In genomic region chr9:129221233-129221632, GRCh38 we compare ENCODE assay signal across 11 cellular contexts. TPM values are rescaled to one million over a fixed set of nuclear protein-coding genes. Genes with fewer than 3 reads are reported as not detected.
DNase-seq lines count a peak whose midpoint lies in the region; ATAC-seq and TF ChIP-seq lines count a peak whose summit lies in the region.
"Had no signal": no experiment of that assay in that cellular context is flagged by ENCODE, and none has a peak within 500 bp of the region (broad histone marks: within the 10 kb centered on the region; RNA-seq: fewer than 3 reads in every experiment).

No MANE protein-coding gene starts in this region.

- H3K9ac ChIP-seq in KMS-11 = peak overlapping the region; percentile 52

- no peaks in the 10 kb centered on the region for H3K27me3 ChIP-seq in KMS-11 (ENCODE audit: insufficient read depth, low read depth)
- H3K27me3 ChIP-seq: right lobe of liver, testis had no signal

- CTCF ChIA-PET in activated CD4-positive, alpha-beta memory T cell treated with anti-CD3 and anti-CD28 coated beads, Interleukin-2, amount 10 ng/mL, durations not matched to agents 7 days and 5 days (lab: Charles Lee) = interaction anchor here (0.6 to 2.7 kb wide), 8 partner anchors 17 to 403 kb away, joined by 3 to 12 read pairs (median 4); partner anchors contain the start of gene IER5L
- CTCF ChIA-PET in activated CD4-positive, alpha-beta memory T cell treated with anti-CD3 and anti-CD28 coated beads for 36 hours (lab: Charles Lee) = interaction anchor here (0.6 kb wide), 1 partner anchor 78 kb away, joined by 3 read pairs; no protein-coding TSS in a partner anchor

- peak overlapping the region; percentile 55 for H2AFZ ChIP-seq in KMS-11 (ENCODE audit: low read depth)

- POLR2A ChIA-PET in activated CD4-positive, alpha-beta memory T cell treated with anti-CD3 and anti-CD28 coated beads, Interleukin-2, amount 10 ng/mL, durations not matched to agents 7 days and 5 days (lab: Charles Lee) = interaction anchor here (0.6 to 2.5 kb wide), 7 partner anchors 15 to 340 kb away, joined by 3 to 8 read pairs (median 3); partner anchors contain the start of genes IER5L and KYAT1
- POLR2A ChIA-PET in activated CD4-positive, alpha-beta memory T cell treated with anti-CD3 and anti-CD28 coated beads for 36 hours (lab: Charles Lee) = no interaction called here

- H3K36me3 ChIP-seq in KMS-11 (ENCODE audit: insufficient read depth) = no peaks in the 10 kb centered on the region
- H3K36me3 ChIP-seq: right lobe of liver had no signal

- peak; percentile 51 for DNase-seq in activated CD4-positive, alpha-beta memory T cell treated with anti-CD3 and anti-CD28 coated beads, Interleukin-2, amount 10 ng/mL, durations not matched to agents 7 days and 5 days
- DNase-seq in activated CD4-positive, alpha-beta memory T cell treated with anti-CD3 and anti-CD28 coated beads for 36 hours = no peak
- DNase-seq in NCI-H2107 (lab: John Stamatoyannopoulos, UW) (no peak), hippocampal formation (lab: John Stamatoyannopoulos, UW) (no peak)
- DNase-seq: right lobe of liver, testis had no signal

- H3K4me2 ChIP-seq in KMS-11 = peak overlapping the region; percentile 98

- peak; percentile 52 for ATAC-seq in activated T-helper 17 cell treated with anti-CD3 and anti-CD28 coated beads, Interleukin-2, amount 50 U/mL, for 72 hours (replicated peaks)
- peak; percentile 86 for ATAC-seq in stimulated activated memory B cell treated with anti-CD40 and anti-IgM and Interleukin-4, amounts not matched to agents 10 μg/mL and 1 μg/mL and 100 μg/mL, for 72 hours
- ATAC-seq in HG02678 (IDR thresholded peaks at IDR 0.05; ENCODE audit: unreplicated experiment) = no peak

- H3K27ac ChIP-seq in KMS-11 = peak overlapping the region; percentile 81
- H3K27ac ChIP-seq: right lobe of liver, testis had no signal

- no peak overlapping the region for H3K27ac Mint-ChIP-seq in activated CD4-positive, alpha-beta memory T cell treated with anti-CD3 and anti-CD28 coated beads, Interleukin-2, amount 10 ng/mL, durations not matched to agents 7 days and 5 days
- H3K27ac Mint-ChIP-seq in activated CD4-positive, alpha-beta memory T cell treated with anti-CD3 and anti-CD28 coated beads for 36 hours = no peak overlapping the region
- H3K27ac Mint-ChIP-seq in activated T-helper 17 cell treated with anti-CD3 and anti-CD28 coated beads, Interleukin-2, amount 50 U/mL, for 72 hours = peak overlapping the region; percentile 28
- H3K27ac Mint-ChIP-seq in stimulated activated memory B cell treated with anti-CD40 and anti-IgM and Interleukin-4, amounts not matched to agents 10 μg/mL and 1 μg/mL and 100 μg/mL, for 72 hours = no peak overlapping the region
- H3K27ac Mint-ChIP-seq: activated T-helper 1 cell treated with anti-CD3 and anti-CD28 coated beads, Interleukin-12 subunit alpha, Interleukin-12 subunit beta, Interleukin-2, Interleukin-4 antibody, amounts not matched to agents 30 ng/mL and 10 ng/mL and 1 ng/mL, durations not matched to agents 14 hours and 24 hours and 36 hours had no signal

- peaks cover 37% of the 10 kb centered on the region for H3K4me1 ChIP-seq in KMS-11 (ENCODE audit: low read depth, poor library complexity, severe bottlenecking)
- H3K4me1 ChIP-seq: right lobe of liver had no signal

- H3K36me3 Mint-ChIP-seq in activated CD4-positive, alpha-beta memory T cell treated with anti-CD3 and anti-CD28 coated beads, Interleukin-2, amount 10 ng/mL, durations not matched to agents 7 days and 5 days (ENCODE audit: low read depth) = no peaks in the 10 kb centered on the region
- H3K36me3 Mint-ChIP-seq in activated CD4-positive, alpha-beta memory T cell treated with anti-CD3 and anti-CD28 coated beads for 36 hours = no peaks in the 10 kb centered on the region
- H3K36me3 Mint-ChIP-seq in activated T-helper 17 cell treated with anti-CD3 and anti-CD28 coated beads, Interleukin-2, amount 50 U/mL, for 72 hours (ENCODE audit: low read depth) = no peaks in the 10 kb centered on the region
- no peaks in the 10 kb centered on the region for H3K36me3 Mint-ChIP-seq in stimulated activated memory B cell treated with anti-CD40 and anti-IgM and Interleukin-4, amounts not matched to agents 10 μg/mL and 1 μg/mL and 100 μg/mL, for 72 hours

- no peak for TF ChIP-seq CTCF in KMS-11 (conservative IDR thresholded peaks at IDR 0.05; ENCODE audit: low read depth, low read length)

- H3K79me2 ChIP-seq in KMS-11 (ENCODE audit: insufficient read depth, low read depth) = no peaks in the 10 kb centered on the region

- no peaks in the 10 kb centered on the region for H4K20me1 ChIP-seq in KMS-11 (ENCODE audit: insufficient read depth)

- H3K27me3 Mint-ChIP-seq in activated CD4-positive, alpha-beta memory T cell treated with anti-CD3 and anti-CD28 coated beads, Interleukin-2, amount 10 ng/mL, durations not matched to agents 7 days and 5 days = peaks cover 3% of the 10 kb centered on the region
- no peaks in the 10 kb centered on the region for H3K27me3 Mint-ChIP-seq in activated CD4-positive, alpha-beta memory T cell treated with anti-CD3 and anti-CD28 coated beads for 36 hours
- no peaks in the 10 kb centered on the region for H3K27me3 Mint-ChIP-seq in activated T-helper 17 cell treated with anti-CD3 and anti-CD28 coated beads, Interleukin-2, amount 50 U/mL, for 72 hours
- peaks cover 92% of the 10 kb centered on the region for H3K27me3 Mint-ChIP-seq in stimulated activated memory B cell treated with anti-CD40 and anti-IgM and Interleukin-4, amounts not matched to agents 10 μg/mL and 1 μg/mL and 100 μg/mL, for 72 hours

- H3K4me3 Mint-ChIP-seq in activated CD4-positive, alpha-beta memory T cell treated with anti-CD3 and anti-CD28 coated beads, Interleukin-2, amount 10 ng/mL, durations not matched to agents 7 days and 5 days = no peak overlapping the region
- no peak overlapping the region for H3K4me3 Mint-ChIP-seq in activated CD4-positive, alpha-beta memory T cell treated with anti-CD3 and anti-CD28 coated beads for 36 hours
- no peak overlapping the region for H3K4me3 Mint-ChIP-seq in activated T-helper 17 cell treated with anti-CD3 and anti-CD28 coated beads, Interleukin-2, amount 50 U/mL, for 72 hours
- no peak overlapping the region for H3K4me3 Mint-ChIP-seq in stimulated activated memory B cell treated with anti-CD40 and anti-IgM and Interleukin-4, amounts not matched to agents 10 μg/mL and 1 μg/mL and 100 μg/mL, for 72 hours
- H3K4me3 Mint-ChIP-seq: activated T-helper 1 cell treated with anti-CD3 and anti-CD28 coated beads, Interleukin-12 subunit alpha, Interleukin-12 subunit beta, Interleukin-2, Interleukin-4 antibody, amounts not matched to agents 30 ng/mL and 10 ng/mL and 1 ng/mL, durations not matched to agents 14 hours and 24 hours and 36 hours had no signal

- H3K9me3 Mint-ChIP-seq in activated CD4-positive, alpha-beta memory T cell treated with anti-CD3 and anti-CD28 coated beads, Interleukin-2, amount 10 ng/mL, durations not matched to agents 7 days and 5 days = no peaks in the 10 kb centered on the region
- H3K9me3 Mint-ChIP-seq in activated CD4-positive, alpha-beta memory T cell treated with anti-CD3 and anti-CD28 coated beads for 36 hours = no peaks in the 10 kb centered on the region
- no peaks in the 10 kb centered on the region for H3K9me3 Mint-ChIP-seq in activated T-helper 17 cell treated with anti-CD3 and anti-CD28 coated beads, Interleukin-2, amount 50 U/mL, for 72 hours
- H3K9me3 Mint-ChIP-seq in stimulated activated memory B cell treated with anti-CD40 and anti-IgM and Interleukin-4, amounts not matched to agents 10 μg/mL and 1 μg/mL and 100 μg/mL, for 72 hours = no peaks in the 10 kb centered on the region
- H3K9me3 Mint-ChIP-seq: activated T-helper 1 cell treated with anti-CD3 and anti-CD28 coated beads, Interleukin-12 subunit alpha, Interleukin-12 subunit beta, Interleukin-2, Interleukin-4 antibody, amounts not matched to agents 30 ng/mL and 10 ng/mL and 1 ng/mL, durations not matched to agents 14 hours and 24 hours and 36 hours had no signal

- peaks cover 43% of the 10 kb centered on the region for H3K4me1 Mint-ChIP-seq in activated CD4-positive, alpha-beta memory T cell treated with anti-CD3 and anti-CD28 coated beads, Interleukin-2, amount 10 ng/mL, durations not matched to agents 7 days and 5 days
- peaks cover 24% of the 10 kb centered on the region for H3K4me1 Mint-ChIP-seq in activated CD4-positive, alpha-beta memory T cell treated with anti-CD3 and anti-CD28 coated beads for 36 hours (ENCODE audit: low read depth)
- H3K4me1 Mint-ChIP-seq in activated T-helper 17 cell treated with anti-CD3 and anti-CD28 coated beads, Interleukin-2, amount 50 U/mL, for 72 hours = peaks cover 16% of the 10 kb centered on the region
- H3K4me1 Mint-ChIP-seq in stimulated activated memory B cell treated with anti-CD40 and anti-IgM and Interleukin-4, amounts not matched to agents 10 μg/mL and 1 μg/mL and 100 μg/mL, for 72 hours = peaks cover 14% of the 10 kb centered on the region

- H3K4me3 ChIP-seq in KMS-11 (IDR thresholded peaks at IDR 0.05; ENCODE audit: insufficient read depth, low read depth, low read length) = no peak overlapping the region
- H3K4me3 ChIP-seq: right lobe of liver, testis had no signal

- intact Hi-C loops in activated CD4-positive, alpha-beta memory T cell treated with anti-CD3 and anti-CD28 coated beads for 36 hours (cut with micrococcal nuclease) = no loop called here

RNA-seq across cellular contexts. Expression of gene IER5L, which starts 43.2 kb away (rescaled TPM):
- total RNA-seq in activated CD4-positive, alpha-beta memory T cell treated with anti-CD3 and anti-CD28 coated beads, Interleukin-2, amount 10 ng/mL, durations not matched to agents 7 days and 5 days = 1 to 10 TPM; 2.4 to 3.0 TPM
- 1 to 10 TPM; 1.3 to 1.5 TPM for total RNA-seq in activated CD4-positive, alpha-beta memory T cell treated with anti-CD3 and anti-CD28 coated beads for 36 hours
- total RNA-seq in activated T-helper 17 cell treated with anti-CD3 and anti-CD28 coated beads, Interleukin-2, amount 50 U/mL, for 72 hours = 1 to 10 TPM in 1 of 2 donors, under 1 TPM in 1; 0.67 to 2.2 TPM
